ENCODE assay signal across 12 cellular contexts in the genomic region with DNA sequence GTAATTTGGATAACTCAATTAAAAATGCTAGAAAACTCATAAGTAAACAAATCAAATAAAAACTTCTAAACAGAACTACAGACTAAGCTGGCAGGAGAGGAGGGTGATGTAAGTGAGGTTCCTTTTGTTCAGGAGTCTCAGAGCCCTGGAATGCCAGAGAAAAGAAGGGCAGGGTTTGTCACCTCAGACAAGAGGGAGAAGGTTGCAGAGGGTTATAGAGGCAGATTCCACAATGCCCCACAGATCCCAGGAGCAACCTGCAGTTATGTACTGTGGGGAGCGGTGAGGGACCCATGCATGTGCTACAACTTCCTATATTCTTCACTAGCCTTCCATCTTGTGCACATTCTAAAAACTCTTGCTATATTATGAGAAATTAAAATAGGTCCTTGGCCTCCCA.
"Had no signal": no experiment of that assay in that cellular context is flagged by ENCODE, and none has a peak within 500 bp of the region (broad histone marks: within the 10 kb centered on the region; RNA-seq: fewer than 3 reads in every experiment).

No MANE protein-coding gene starts in this region.

- H3K27me3 Mint-ChIP-seq: stimulated activated naive CD8-positive, alpha-beta T cell treated with anti-CD3 and anti-CD28 coated beads, Interleukin-15, Interleukin-2, amounts not matched to agents 100 ng/mL and 50 ng/mL, for 24 hours; T-cell had no signal

- H3K36me3 Mint-ChIP-seq: T-cell had no signal

- ATAC-seq: activated CD4-positive, CD25-positive, alpha-beta regulatory T cell treated with anti-CD3 and anti-CD28 coated beads, Interleukin-2, amount 50 U/mL, for 24 hours; activated T-cell treated with anti-CD3 and anti-CD28 coated beads, Interleukin-2, amount 50 U/mL, for 72 hours; left lobe of liver; right cardiac atrium; T-cell had no signal

- DNase-seq: activated effector memory CD4-positive, alpha-beta T cell treated with anti-CD3 and anti-CD28 coated beads, Interleukin-2, amount 50 U/mL, for 16 hours; activated naive CD4-positive, alpha-beta T cell treated with anti-CD3 and anti-CD28 coated beads, Interleukin-2, amount 50 U/mL, for 16 hours; activated T-cell treated with anti-CD3 and anti-CD28 coated beads, Interleukin-2, amount 50 U/mL, for 72 hours; effector CD4-positive, alpha-beta T cell; islet precursor cell; right cardiac atrium; T-cell; transverse colon had no signal

- H3K27ac Mint-ChIP-seq: activated T-cell treated with anti-CD3 and anti-CD28 coated beads, Interleukin-2, amount 50 U/mL, for 72 hours; stimulated activated naive CD8-positive, alpha-beta T cell treated with anti-CD3 and anti-CD28 coated beads, Interleukin-15, Interleukin-2, amounts not matched to agents 100 ng/mL and 50 ng/mL, for 24 hours; T-cell had no signal

- H3K4me3 Mint-ChIP-seq: activated T-cell treated with anti-CD3 and anti-CD28 coated beads, Interleukin-2, amount 50 U/mL, for 72 hours; neural crest cell; stimulated activated naive CD8-positive, alpha-beta T cell treated with anti-CD3 and anti-CD28 coated beads, Interleukin-15, Interleukin-2, amounts not matched to agents 100 ng/mL and 50 ng/mL, for 24 hours; T-cell had no signal
